In the genomic region with DNA sequence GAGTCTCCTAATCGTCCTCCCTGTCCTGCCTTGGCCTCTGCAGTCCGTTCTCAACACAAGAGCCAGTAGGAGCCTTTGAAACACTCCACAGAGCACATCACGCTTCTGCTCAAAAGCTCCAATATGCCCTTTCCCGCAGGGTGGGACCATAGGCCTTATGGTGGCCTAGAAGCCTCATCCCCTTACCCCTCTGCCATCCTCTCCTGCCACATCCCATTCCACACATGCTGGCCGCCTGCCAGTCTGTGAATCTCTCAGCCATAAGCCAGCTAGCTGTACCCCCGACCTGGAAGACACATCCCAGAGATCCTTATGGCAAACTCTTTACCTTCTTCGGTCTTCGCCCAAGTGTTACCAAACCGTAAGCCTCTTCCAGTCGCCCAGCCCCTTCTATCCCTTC, we compare ENCODE assay signal across 34 cellular contexts.
"Had no signal": no experiment of that assay in that cellular context is flagged by ENCODE, and none has a peak within 500 bp of the region (broad histone marks: within the 10 kb centered on the region; RNA-seq: fewer than 3 reads in every experiment).

No MANE protein-coding gene starts in this region.

- H3K27ac ChIP-seq: KMS-11 had no signal

- DNase-seq: Karpas-422, Kasumi-1, KG1, MG63, MM.1S, MV-4-11, NCI-H1048, NCI-H1092, NCI-H1092 treated with DMSO at 0.1 percent for 48 hours, NCI-H1105, NCI-H1105 treated with DMSO at 0.1 percent for 48 hours, NCI-H1417, NCI-H1417 treated with DMSO at 0.1 percent for 48 hours, NCI-H1436, NCI-H1436 treated with DMSO at 0.1 percent for 48 hours, NCI-H146, NCI-H1694, NCI-H1694 treated with DMSO at 0.1 percent for 48 hours, NCI-H187, NCI-H187 treated with DMSO at 0.1 percent for 48 hours, NCI-H1930, NCI-H2029, NCI-H2029 treated with DMSO at 0.1 percent for 48 hours, NCI-H2081, NCI-H2081 treated with DMSO at 0.1 percent for 48 hours, NCI-H2107, NCI-H2171, NCI-H2171 treated with DMSO at 0.1 percent for 48 hours, NCI-H2227 treated with DMSO at 0.1 percent for 48 hours, NCI-H226, NCI-H345, NCI-H446, NCI-H446 treated with DMSO at 0.1 percent for 48 hours had no signal

- H3K4me3 ChIP-seq: MG63 had no signal

- H3K36me3 ChIP-seq: MG63 had no signal
